Comparison of ENCODE assay signal across 11 cellular contexts in the genomic region with DNA sequence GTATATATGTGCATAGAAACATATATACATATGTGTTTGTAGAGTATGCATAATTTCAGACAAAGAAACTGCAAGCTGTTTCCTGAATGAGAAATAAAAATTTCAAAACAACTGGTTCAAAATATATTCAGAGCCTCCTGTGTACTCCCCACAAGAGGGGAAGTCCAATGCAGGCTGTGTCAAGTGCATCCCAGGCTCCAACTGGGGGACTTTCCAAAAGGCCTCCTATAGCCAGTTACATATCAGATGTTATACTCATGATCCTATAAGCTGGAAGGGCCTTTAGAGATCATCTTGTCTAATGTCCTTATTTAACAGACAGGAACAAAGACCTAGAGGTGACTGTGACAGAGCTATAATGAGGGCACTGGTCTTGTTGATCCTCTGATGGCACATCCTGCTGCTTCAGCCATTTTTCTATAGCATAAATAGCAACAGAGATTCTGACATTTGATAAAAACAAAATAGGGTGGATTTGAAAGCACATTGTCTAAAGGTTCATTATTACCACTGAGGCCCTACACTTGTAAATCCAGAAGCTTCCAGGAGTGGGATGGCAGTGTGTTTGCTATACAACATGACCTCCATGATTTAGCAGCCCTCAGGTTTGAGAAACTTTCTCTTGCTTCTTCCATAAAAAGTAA. TPM values are rescaled to one million over a fixed set of nuclear protein-coding genes. Genes with fewer than 3 reads are reported as not detected.
DNase-seq lines count a peak whose midpoint lies in the region; ATAC-seq and TF ChIP-seq lines count a peak whose summit lies in the region.
"Had no signal": no experiment of that assay in that cellular context is flagged by ENCODE, and none has a peak within 500 bp of the region (broad histone marks: within the 10 kb centered on the region; RNA-seq: fewer than 3 reads in every experiment).

No MANE protein-coding gene starts in this region.

- H3K36me3 ChIP-seq in thymus (ENCODE audit: control insufficient read depth, insufficient read depth) (peaks cover under 1% of the 10 kb centered on the region), A673 (ENCODE audit: insufficient read depth, low read length, poor library complexity, severe bottlenecking) (no peaks in the 10 kb centered on the region)

- peak overlapping the region; percentile 22 for H3K27ac ChIP-seq in thymus (ENCODE audit: low read depth)
- no peak overlapping the region for H3K27ac ChIP-seq in A673 (ENCODE audit: low read depth, low read length, poor library complexity, severe bottlenecking)

- H3K4me3 ChIP-seq in thymus (ENCODE audit: low read length), result no peak overlapping the region
- H3K4me3 ChIP-seq in A673 (ENCODE audit: low read depth, low read length, poor library complexity, severe bottlenecking), result no peak overlapping the region
- H3K4me3 ChIP-seq: skin epidermis had no signal

- no peaks in the 10 kb centered on the region for H3K4me1 ChIP-seq in thymus (ENCODE audit: control insufficient read depth, insufficient read depth, low read length)
- peaks cover 2% of the 10 kb centered on the region for H3K4me1 ChIP-seq in A673 (ENCODE audit: insufficient read depth, low read length, poor library complexity, severe bottlenecking)

- H3K27ac Mint-ChIP-seq in activated naive CD4-positive, alpha-beta T cell treated with anti-CD3 and anti-CD28 coated beads, Interleukin-2, amount 50 U/mL, for 72 hours, result no peak overlapping the region

- H3K9me3 Mint-ChIP-seq in activated naive CD4-positive, alpha-beta T cell treated with anti-CD3 and anti-CD28 coated beads, Interleukin-2, amount 50 U/mL, for 72 hours, result peaks cover 0 to 4% of the 10 kb centered on the region in 2 donors

- no TSS peak for BruUV-seq in A673 (replicated peaks; lab: Mats Ljungman, UMichigan)

- CTCF ChIA-PET in A673 (lab: Charles Lee), result no interaction called here

- ATAC-seq in activated naive CD4-positive, alpha-beta T cell treated with anti-CD3 and anti-CD28 coated beads, Interleukin-2, amount 50 U/mL, for 72 hours, result peak; percentile 45 to 57
- ATAC-seq in HG02798 (IDR thresholded peaks at IDR 0.05; ENCODE audit: poor library complexity, unreplicated experiment) (peak; percentile 42), GM21526 (IDR thresholded peaks at IDR 0.05; ENCODE audit: low FRiP score, unreplicated experiment) (no peak)

- POLR2A ChIA-PET in A673 (lab: Charles Lee; ENCODE audit: low non-redundant PET), result no interaction called here

- no peak for TF ChIP-seq CTCF in A673 (conservative IDR thresholded peaks at IDR 0.05; ENCODE audit: low read depth, low read length)

- H3K27me3 ChIP-seq in thymus (ENCODE audit: control insufficient read depth, insufficient read depth) (no peaks in the 10 kb centered on the region), A673 (replicated peaks; ENCODE audit: insufficient read depth, low read depth, low read length, poor library complexity) (no peaks in the 10 kb centered on the region)

- H3K9me3 ChIP-seq in thymus (ENCODE audit: control insufficient read depth), result no peaks in the 10 kb centered on the region
- no peaks in the 10 kb centered on the region for H3K9me3 ChIP-seq in A673 (ENCODE audit: low read depth, low read length, poor library complexity, severe bottlenecking)

- no peak for DNase-seq in activated naive CD4-positive, alpha-beta T cell treated with anti-CD3 and anti-CD28 coated beads, Interleukin-2, amount 50 U/mL, for 72 hours (ENCODE audit: low spot score in 2 of 2)
- no peak for DNase-seq in activated naive CD4-positive, alpha-beta T cell treated with anti-CD3 and anti-CD28 coated beads, Interleukin-2, amount 50 U/mL, for 16 hours
- DNase-seq in Kasumi-1 (lab: John Stamatoyannopoulos, UW) (peak; percentile 17 to 38), GM19238 (ENCODE audit: insufficient read length, low spot score) (no peak), A673 (ENCODE audit: low spot score) (no peak)
- DNase-seq: NCI-H226; stimulated activated naive CD4-positive, alpha-beta T cell treated with Interleukin-2 at 50 U/mL for 16 hours had no signal

- H3K36me3 Mint-ChIP-seq in activated naive CD4-positive, alpha-beta T cell treated with anti-CD3 and anti-CD28 coated beads, Interleukin-2, amount 50 U/mL, for 72 hours, result peaks cover 22 to 23% of the 10 kb centered on the region in 2 donors

- intact Hi-C loops in A673 (cut with micrococcal nuclease; ENCODE audit: unreplicated experiment), result no loop called here

RNA-seq across cellular contexts. Expression of a gene that starts 13.5 kb away (rescaled TPM):
- 10 to 100 TPM; 20.4 to 35.1 TPM for total RNA-seq in activated naive CD4-positive, alpha-beta T cell treated with anti-CD3 and anti-CD28 coated beads, Interleukin-2, amount 50 U/mL, for 72 hours
- 20.2 TPM for polyA plus RNA-seq in thymus
- 0.11 TPM in 1 of 2 replicates, not detected in the other for total RNA-seq in A673 (2021)

Comparison
In these comparisons a context has a peak if more than half of its experiments do, and no peak if none do; other contexts are left out.
1. DNase-seq: peak in Kasumi-1 (2 of 2); none in activated naive CD4-positive, alpha-beta T cell treated with anti-CD3 and anti-CD28 coated beads, Interleukin-2, amount 50 U/mL, for 72 hours (0 of 2), activated naive CD4-positive, alpha-beta T cell treated with anti-CD3 and anti-CD28 coated beads, Interleukin-2, amount 50 U/mL, for 16 hours (single experiment), GM19238 (single experiment) and A673 (single experiment).
2. RNA of a gene that starts 13.5 kb away (total RNA-seq): 20.4 to 35.1 TPM in activated naive CD4-positive, alpha-beta T cell treated with anti-CD3 and anti-CD28 coated beads, Interleukin-2, amount 50 U/mL, for 72 hours; 0.11 TPM in A673; every median in the first group is over 10 times any median in the second.